9 cellular contexts compared by ENCODE assay signal in the genomic region with DNA sequence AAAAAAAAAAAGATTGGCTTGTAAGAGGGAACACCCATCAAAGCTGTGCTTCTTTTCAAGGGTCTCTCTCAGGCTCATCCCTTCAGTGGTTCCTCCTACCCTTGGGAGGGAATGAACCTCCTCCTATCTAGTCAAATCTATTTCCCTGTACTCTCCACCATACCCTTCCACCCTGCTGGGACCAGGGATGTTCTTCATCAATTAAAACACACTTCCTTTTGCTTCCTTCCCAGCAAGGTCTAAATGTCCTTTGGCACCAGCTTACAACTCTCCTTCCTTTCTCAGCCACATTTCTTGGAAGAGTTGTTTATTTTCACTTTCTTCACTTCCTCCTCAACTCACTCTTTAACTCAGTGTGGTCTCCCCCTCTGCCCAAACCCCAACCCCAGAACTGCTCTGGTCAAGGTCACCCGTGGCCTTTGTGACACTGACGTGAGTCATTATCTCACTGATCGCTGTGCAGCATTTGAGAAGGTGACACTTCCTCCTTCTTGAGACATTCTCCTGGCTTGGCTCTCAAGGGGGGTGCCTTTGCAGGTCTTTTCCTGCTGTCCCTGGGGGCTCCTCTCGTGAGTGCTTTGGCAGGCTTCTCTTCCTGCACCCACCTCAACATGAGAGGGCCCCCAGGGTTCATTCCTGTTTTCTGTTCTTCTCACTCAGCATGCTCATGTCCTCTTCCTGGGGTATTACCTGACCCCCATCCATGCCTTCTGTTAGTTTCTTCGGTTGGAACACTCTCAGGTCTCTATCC.
DNase-seq lines count a peak whose midpoint lies in the region; ATAC-seq lines count a peak whose summit lies in the region.
"Had no signal": no experiment of that assay in that cellular context is flagged by ENCODE, and none has a peak within 500 bp of the region (broad histone marks: within the 10 kb centered on the region; RNA-seq: fewer than 3 reads in every experiment).

No MANE protein-coding gene starts in this region.

- H3K4me3 Mint-ChIP-seq in activated CD4-positive, alpha-beta memory T cell treated with anti-CD3 and anti-CD28 coated beads, Interleukin-2, amount 10 ng/mL, durations not matched to agents 7 days and 5 days: no peak overlapping the region
- H3K4me3 Mint-ChIP-seq in stimulated activated naive B cell treated with anti-CD40 and anti-IgM and Interleukin-4, amounts not matched to agents 10 μg/mL and 1 μg/mL and 100 μg/mL, for 72 hours: peak overlapping the region; percentile 1 to 7

- ATAC-seq in HG03342 (IDR thresholded peaks at IDR 0.05; ENCODE audit: unreplicated experiment): peak; percentile 84
- peak; percentile 98 for ATAC-seq in stimulated activated naive B cell treated with anti-CD40 and anti-IgM and Interleukin-4, amounts not matched to agents 10 μg/mL and 1 μg/mL and 100 μg/mL, for 72 hours (replicated peaks)
- no peak for ATAC-seq in GM21737 (IDR thresholded peaks at IDR 0.05; ENCODE audit: unreplicated experiment)

- H3K27me3 Mint-ChIP-seq in activated CD4-positive, alpha-beta memory T cell treated with anti-CD3 and anti-CD28 coated beads, Interleukin-2, amount 10 ng/mL, durations not matched to agents 7 days and 5 days: peaks cover 33% of the 10 kb centered on the region
- H3K27me3 Mint-ChIP-seq in stimulated activated naive B cell treated with anti-CD40 and anti-IgM and Interleukin-4, amounts not matched to agents 10 μg/mL and 1 μg/mL and 100 μg/mL, for 72 hours: no peaks in the 10 kb centered on the region

- CTCF ChIA-PET in activated CD4-positive, alpha-beta memory T cell treated with anti-CD3 and anti-CD28 coated beads, Interleukin-2, amount 10 ng/mL, durations not matched to agents 7 days and 5 days (lab: Charles Lee): no interaction called here

- no peaks in the 10 kb centered on the region for H3K36me3 Mint-ChIP-seq in activated CD4-positive, alpha-beta memory T cell treated with anti-CD3 and anti-CD28 coated beads, Interleukin-2, amount 10 ng/mL, durations not matched to agents 7 days and 5 days (ENCODE audit: low read depth)
- no peaks in the 10 kb centered on the region for H3K36me3 Mint-ChIP-seq in stimulated activated naive B cell treated with anti-CD40 and anti-IgM and Interleukin-4, amounts not matched to agents 10 μg/mL and 1 μg/mL and 100 μg/mL, for 72 hours
- H3K36me3 Mint-ChIP-seq: naive thymus-derived CD8-positive, alpha-beta T cell had no signal

- H3K27ac Mint-ChIP-seq in activated CD4-positive, alpha-beta memory T cell treated with anti-CD3 and anti-CD28 coated beads, Interleukin-2, amount 10 ng/mL, durations not matched to agents 7 days and 5 days: no peak overlapping the region
- peak overlapping the region; percentile 6 for H3K27ac Mint-ChIP-seq in stimulated activated naive B cell treated with anti-CD40 and anti-IgM and Interleukin-4, amounts not matched to agents 10 μg/mL and 1 μg/mL and 100 μg/mL, for 72 hours

- POLR2A ChIA-PET in activated CD4-positive, alpha-beta memory T cell treated with anti-CD3 and anti-CD28 coated beads, Interleukin-2, amount 10 ng/mL, durations not matched to agents 7 days and 5 days (lab: Charles Lee): no interaction called here

- H3K4me1 Mint-ChIP-seq in activated CD4-positive, alpha-beta memory T cell treated with anti-CD3 and anti-CD28 coated beads, Interleukin-2, amount 10 ng/mL, durations not matched to agents 7 days and 5 days: peaks cover 9% of the 10 kb centered on the region
- H3K4me1 Mint-ChIP-seq in stimulated activated naive B cell treated with anti-CD40 and anti-IgM and Interleukin-4, amounts not matched to agents 10 μg/mL and 1 μg/mL and 100 μg/mL, for 72 hours: peaks cover 17 to 19% of the 10 kb centered on the region in 2 donors

- peak; percentile 71 for DNase-seq in activated CD8-positive, alpha-beta memory T cell treated with anti-CD3 and anti-CD28 coated beads for 24 hours
- DNase-seq in activated CD8-positive, alpha-beta memory T cell treated with anti-CD3 and anti-CD28 coated beads, Interleukin-2, amount 50 U/mL, for 48 hours: no peak
- DNase-seq in activated CD4-positive, alpha-beta memory T cell treated with anti-CD3 and anti-CD28 coated beads, Interleukin-2, amount 10 ng/mL, durations not matched to agents 7 days and 5 days: peak; percentile 28
- peak; percentile 79 for DNase-seq in stimulated activated naive B cell treated with anti-CD40 and anti-IgM and Interleukin-4, amounts not matched to agents 10 μg/mL and 1 μg/mL and 100 μg/mL, for 72 hours
- DNase-seq in NCI-H524 treated with DMSO at 0.1 percent for 48 hours (lab: John Stamatoyannopoulos, UW): no peak
- no peak for DNase-seq in activated effector memory CD4-positive, alpha-beta T cell treated with anti-CD3 and anti-CD28 coated beads, Interleukin-2, amount 50 U/mL, for 16 hours

- H3K9me3 Mint-ChIP-seq in activated CD4-positive, alpha-beta memory T cell treated with anti-CD3 and anti-CD28 coated beads, Interleukin-2, amount 10 ng/mL, durations not matched to agents 7 days and 5 days: no peaks in the 10 kb centered on the region
- no peaks in the 10 kb centered on the region for H3K9me3 Mint-ChIP-seq in stimulated activated naive B cell treated with anti-CD40 and anti-IgM and Interleukin-4, amounts not matched to agents 10 μg/mL and 1 μg/mL and 100 μg/mL, for 72 hours
- H3K9me3 Mint-ChIP-seq: naive thymus-derived CD8-positive, alpha-beta T cell had no signal

Comparison
In these comparisons a context has a peak if more than half of its experiments do, and no peak if none do; other contexts are left out.
1. DNase-seq: peak in activated CD8-positive, alpha-beta memory T cell treated with anti-CD3 and anti-CD28 coated beads for 24 hours (single experiment), activated CD4-positive, alpha-beta memory T cell treated with anti-CD3 and anti-CD28 coated beads, Interleukin-2, amount 10 ng/mL, durations not matched to agents 7 days and 5 days (single experiment) and stimulated activated naive B cell treated with anti-CD40 and anti-IgM and Interleukin-4, amounts not matched to agents 10 μg/mL and 1 μg/mL and 100 μg/mL, for 72 hours (single experiment); none in activated CD8-positive, alpha-beta memory T cell treated with anti-CD3 and anti-CD28 coated beads, Interleukin-2, amount 50 U/mL, for 48 hours (single experiment), NCI-H524 treated with DMSO at 0.1 percent for 48 hours (single experiment) and activated effector memory CD4-positive, alpha-beta T cell treated with anti-CD3 and anti-CD28 coated beads, Interleukin-2, amount 50 U/mL, for 16 hours (single experiment).